35 cellular contexts compared by ENCODE assay signal in the genomic region with DNA sequence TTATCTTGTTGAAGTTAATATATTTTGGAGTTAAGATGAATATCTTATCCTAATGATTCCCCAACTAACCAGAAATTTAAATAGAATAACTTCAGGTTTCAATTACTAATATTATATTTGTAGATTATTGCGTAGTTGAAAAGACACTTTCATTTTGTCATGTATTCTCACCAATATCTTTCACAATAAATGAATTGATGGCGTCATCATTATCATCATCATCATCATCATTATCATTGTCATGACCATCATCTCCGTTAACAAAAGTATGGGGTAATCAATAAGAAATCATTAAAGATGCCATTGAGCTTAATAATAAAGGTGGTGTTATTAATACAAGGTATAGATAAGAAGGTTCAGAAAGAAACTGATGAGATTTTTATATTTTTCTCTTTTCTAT.
"Had no signal": no experiment of that assay in that cellular context is flagged by ENCODE, and none has a peak within 500 bp of the region (broad histone marks: within the 10 kb centered on the region; RNA-seq: fewer than 3 reads in every experiment).

No MANE protein-coding gene starts in this region.

- H3K4me3 ChIP-seq: MG63 had no signal

- DNase-seq: Karpas-422, Kasumi-1, MG63, MM.1S, MV-4-11, NCI-H1048, NCI-H1092, NCI-H1092 treated with DMSO at 0.1 percent for 48 hours, NCI-H1105, NCI-H1105 treated with DMSO at 0.1 percent for 48 hours, NCI-H1417, NCI-H1417 treated with DMSO at 0.1 percent for 48 hours, NCI-H1436, NCI-H1436 treated with DMSO at 0.1 percent for 48 hours, NCI-H146, NCI-H1694, NCI-H1694 treated with DMSO at 0.1 percent for 48 hours, NCI-H187, NCI-H187 treated with DMSO at 0.1 percent for 48 hours, NCI-H1930, NCI-H2029, NCI-H2029 treated with DMSO at 0.1 percent for 48 hours, NCI-H2081, NCI-H2081 treated with DMSO at 0.1 percent for 48 hours, NCI-H2107, NCI-H2171, NCI-H2171 treated with DMSO at 0.1 percent for 48 hours, NCI-H2227 treated with DMSO at 0.1 percent for 48 hours, NCI-H226, NCI-H345, NCI-H446, NCI-H446 treated with DMSO at 0.1 percent for 48 hours, NCI-H510A, NCI-H510A treated with DMSO at 0.1 percent for 48 hours, NCI-H524 had no signal

- H3K27me3 ChIP-seq: MG63 had no signal

- H3K36me3 ChIP-seq: MG63 had no signal

- H3K9me3 ChIP-seq: MG63 had no signal
